Comparison of ENCODE assay signal across 8 cellular contexts in the genomic region with DNA sequence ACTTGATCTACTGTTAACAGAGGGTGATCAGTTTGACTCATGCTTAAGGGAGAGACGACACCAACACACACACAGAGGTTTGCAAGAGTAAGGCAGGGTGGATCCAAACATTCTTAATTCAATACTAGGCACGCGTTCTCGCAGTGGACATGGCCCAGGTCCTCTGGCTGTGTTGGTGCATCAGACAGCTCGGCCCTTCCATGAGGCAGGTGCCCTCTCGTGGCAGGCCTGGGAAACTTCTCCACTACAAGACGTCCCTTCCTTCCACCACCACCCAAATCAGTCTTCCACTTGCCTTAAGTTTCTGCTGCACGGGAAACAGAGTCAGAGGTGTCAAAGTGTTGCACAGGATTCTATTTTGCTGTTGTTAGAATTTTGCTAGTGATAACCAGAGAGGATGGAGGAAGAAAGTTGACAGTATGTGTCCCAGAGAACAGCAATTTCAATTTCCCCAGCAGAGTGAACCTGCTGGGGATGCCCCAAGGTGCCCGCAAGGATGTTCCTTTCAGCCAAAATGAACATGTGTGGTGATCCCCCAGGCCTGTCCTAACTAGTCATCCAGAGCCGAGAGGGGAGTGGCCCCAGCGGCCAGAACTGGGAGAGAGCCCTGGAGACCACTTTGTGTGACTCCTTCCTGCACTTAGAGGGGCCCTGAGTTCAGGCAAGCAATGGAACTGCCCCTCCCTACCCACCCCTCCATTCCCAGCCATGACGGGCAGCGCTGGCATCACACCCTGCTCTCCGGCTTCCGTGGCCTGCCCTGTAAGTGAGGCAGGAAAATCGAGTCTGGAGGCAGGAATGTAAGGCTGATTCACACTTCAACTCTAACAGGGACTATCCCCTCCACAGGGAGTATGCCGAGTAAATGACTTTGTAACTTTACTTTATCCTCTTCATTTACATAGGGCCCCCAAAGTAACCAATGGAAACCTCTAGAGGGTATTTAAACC. TPM values are rescaled to one million over a fixed set of nuclear protein-coding genes. Genes with fewer than 3 reads are reported as not detected.
DNase-seq lines count a peak whose midpoint lies in the region; ATAC-seq and TF ChIP-seq lines count a peak whose summit lies in the region.

No MANE protein-coding gene starts in this region.

- peak overlapping the region in 2 of 3 donors; percentile 27 to 75 for H3K27ac Mint-ChIP-seq in CD4-positive, CD25-positive, alpha-beta regulatory T cell

- intact Hi-C loops in colonic mucosa (cut with DNase I), result loop anchor here (2.0 kb wide), 1 partner anchor 178 kb away; no protein-coding TSS in a partner anchor

- peak; percentile 84 to 95 for TF ChIP-seq RAD21 in liver (IDR thresholded peaks at IDR 0.05)

- H3K27me3 Mint-ChIP-seq in CD4-positive, CD25-positive, alpha-beta regulatory T cell, result no peaks in the 10 kb centered on the region

- H3K4me3 ChIP-seq in CD4-positive, CD25-positive, alpha-beta regulatory T cell (ENCODE audit: low read depth, low read length), result no peak overlapping the region
- H3K4me3 ChIP-seq in colonic mucosa (no peak overlapping the region), liver (ENCODE audit: low read depth in 1 of 3, low read length in 3 of 3) (no peak overlapping the region)

- H3K4me3 Mint-ChIP-seq in CD4-positive, CD25-positive, alpha-beta regulatory T cell, result no peak overlapping the region

- H3K27me3 ChIP-seq in CD4-positive, CD25-positive, alpha-beta regulatory T cell (ENCODE audit: control insufficient read depth, insufficient read depth, low read length), result no peaks in the 10 kb centered on the region
- H3K27me3 ChIP-seq in colonic mucosa (no peaks in the 10 kb centered on the region), liver (ENCODE audit: control insufficient read depth in 4 of 4, insufficient read depth in 4 of 4, low read length in 3 of 4) (no peaks in the 10 kb centered on the region)

- H3K4me1 ChIP-seq in CD4-positive, CD25-positive, alpha-beta regulatory T cell (ENCODE audit: control insufficient read depth, insufficient read depth, low read length, poor library complexity, severe bottlenecking), result no peaks in the 10 kb centered on the region
- H3K4me1 ChIP-seq in colonic mucosa (no peaks in the 10 kb centered on the region), liver (ENCODE audit: control insufficient read depth in 4 of 4, insufficient read depth in 4 of 4, low read length in 3 of 4) (peaks cover 0 to 8% (median 3%) of the 10 kb centered on the region in 4 donors)

- peaks cover 31% of the 10 kb centered on the region for H3K36me3 ChIP-seq in CD4-positive, CD25-positive, alpha-beta regulatory T cell (ENCODE audit: control insufficient read depth, insufficient read depth, low read length)
- no peaks in the 10 kb centered on the region for H3K36me3 ChIP-seq in colonic mucosa
- peaks cover 0 to 37% (median 27%) of the 10 kb centered on the region in 4 donors for H3K36me3 ChIP-seq in liver (ENCODE audit: control insufficient read depth in 4 of 4, insufficient read depth in 3 of 4, low read depth in 1 of 4, low read length in 3 of 4)

- peak; percentile 81 for TF ChIP-seq CTCF in colonic mucosa (IDR thresholded peaks at IDR 0.05)
- TF ChIP-seq CTCF in liver (IDR thresholded peaks at IDR 0.05; ENCODE audit: low read depth, low read length, missing input control), result peak; percentile 80

- peak; percentile 63 to 70 for ATAC-seq in CD4-positive, CD25-positive, alpha-beta regulatory T cell (ENCODE audit: low read depth in 2 of 2)
- ATAC-seq in GM19395 (IDR thresholded peaks at IDR 0.05; ENCODE audit: unreplicated experiment), result peak; percentile 66
- no peak for ATAC-seq in GM18873 (IDR thresholded peaks at IDR 0.05; ENCODE audit: low FRiP score, unreplicated experiment)

- peak; percentile 33 to 63 (median 50) for DNase-seq in CD4-positive, CD25-positive, alpha-beta regulatory T cell
- peak; percentile 53 for DNase-seq in NCI-H146 (lab: John Stamatoyannopoulos, UW)
- peak; percentile 25 to 35 for DNase-seq in activated CD4-positive, alpha-beta T cell treated with anti-CD3 and anti-CD28 coated beads for 24 hours (ENCODE audit: low read depth in 2 of 2)
- DNase-seq in colonic mucosa, result peak; percentile 75
- DNase-seq in stimulated activated CD4-positive, alpha-beta T cell treated with anti-CD3 and anti-CD28 coated beads, TNF-alpha, amount 100 ng/mL, for 48 hours (ENCODE audit: low read depth in 3 of 3), result peak; percentile 8 to 31 (median 20)

- H3K36me3 Mint-ChIP-seq in CD4-positive, CD25-positive, alpha-beta regulatory T cell, result peaks cover 38% of the 10 kb centered on the region

- peaks cover 0 to 7% (median 0%) of the 10 kb centered on the region in 7 donors for H3K9me3 Mint-ChIP-seq in CD4-positive, CD25-positive, alpha-beta regulatory T cell

- H3K27ac ChIP-seq in CD4-positive, CD25-positive, alpha-beta regulatory T cell (ENCODE audit: insufficient read depth, low read length, poor library complexity, severe bottlenecking), result no peak overlapping the region
- H3K27ac ChIP-seq in colonic mucosa (no peak overlapping the region), liver (ENCODE audit: low read depth in 1 of 2, low read length in 2 of 2) (no peak overlapping the region)

- 42% methylated on average over 17 of the region's 17 CpGs for WGBS in liver

- H3K9ac ChIP-seq in colonic mucosa (ENCODE audit: low read depth in 2 of 2, low read length in 2 of 2), result peak overlapping the region in 1 of 2 donors; percentile 19
- H3K9ac ChIP-seq in liver (ENCODE audit: low read depth in 1 of 2, low read length in 2 of 2), result no peak overlapping the region

- peaks cover 0 to 15% (median 7%) of the 10 kb centered on the region in 4 donors for H3K4me1 Mint-ChIP-seq in CD4-positive, CD25-positive, alpha-beta regulatory T cell

- no peaks in the 10 kb centered on the region for H3K9me3 ChIP-seq in CD4-positive, CD25-positive, alpha-beta regulatory T cell (ENCODE audit: control insufficient read depth in 2 of 2, low read length in 2 of 2)
- H3K9me3 ChIP-seq in colonic mucosa (no peaks in the 10 kb centered on the region), liver (ENCODE audit: control insufficient read depth in 4 of 4, low read length in 3 of 4) (no peaks in the 10 kb centered on the region)

TF ChIP-seq in liver, 16 proteins besides CTCF, POLR2A, EP300 and RAD21 (continues in another document):
- no peak for TF ChIP-seq EGR1 (IDR thresholded peaks at IDR 0.05; ENCODE audit: low read depth in 2 of 2)
- no peak for TF ChIP-seq YY1 (IDR thresholded peaks at IDR 0.05)
- no peak for TF ChIP-seq JUND (IDR thresholded peaks at IDR 0.05)
- TF ChIP-seq HNF4G (IDR thresholded peaks at IDR 0.05), result no peak
- peak in 1 of 2 donors; percentile 29 for TF ChIP-seq HNF4A (conservative IDR thresholded peaks at IDR 0.05)
- TF ChIP-seq, protein P1, sequence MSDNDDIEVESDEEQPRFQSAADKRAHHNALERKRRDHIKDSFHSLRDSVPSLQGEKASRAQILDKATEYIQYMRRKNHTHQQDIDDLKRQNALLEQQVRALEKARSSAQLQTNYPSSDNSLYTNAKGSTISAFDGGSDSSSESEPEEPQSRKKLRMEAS (IDR thresholded peaks at IDR 0.05), result no peak
- TF ChIP-seq, protein P2, sequence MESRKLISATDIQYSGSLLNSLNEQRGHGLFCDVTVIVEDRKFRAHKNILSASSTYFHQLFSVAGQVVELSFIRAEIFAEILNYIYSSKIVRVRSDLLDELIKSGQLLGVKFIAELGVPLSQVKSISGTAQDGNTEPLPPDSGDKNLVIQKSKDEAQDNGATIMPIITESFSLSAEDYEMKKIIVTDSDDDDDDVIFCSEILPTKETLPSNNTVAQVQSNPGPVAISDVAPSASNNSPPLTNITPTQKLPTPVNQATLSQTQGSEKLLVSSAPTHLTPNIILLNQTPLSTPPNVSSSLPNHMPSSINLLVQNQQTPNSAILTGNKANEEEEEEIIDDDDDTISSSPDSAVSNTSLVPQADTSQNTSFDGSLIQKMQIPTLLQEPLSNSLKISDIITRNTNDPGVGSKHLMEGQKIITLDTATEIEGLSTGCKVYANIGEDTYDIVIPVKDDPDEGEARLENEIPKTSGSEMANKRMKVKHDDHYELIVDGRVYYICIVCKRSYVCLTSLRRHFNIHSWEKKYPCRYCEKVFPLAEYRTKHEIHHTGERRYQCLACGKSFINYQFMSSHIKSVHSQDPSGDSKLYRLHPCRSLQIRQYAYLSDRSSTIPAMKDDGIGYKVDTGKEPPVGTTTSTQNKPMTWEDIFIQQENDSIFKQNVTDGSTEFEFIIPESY (IDR thresholded peaks at IDR 0.05), result no peak
- peak in 1 of 2 donors; percentile 29 for TF ChIP-seq RXRA (IDR thresholded peaks at IDR 0.05)
- TF ChIP-seq FOXA1 (IDR thresholded peaks at IDR 0.05), result no peak
- TF ChIP-seq, protein P3, sequence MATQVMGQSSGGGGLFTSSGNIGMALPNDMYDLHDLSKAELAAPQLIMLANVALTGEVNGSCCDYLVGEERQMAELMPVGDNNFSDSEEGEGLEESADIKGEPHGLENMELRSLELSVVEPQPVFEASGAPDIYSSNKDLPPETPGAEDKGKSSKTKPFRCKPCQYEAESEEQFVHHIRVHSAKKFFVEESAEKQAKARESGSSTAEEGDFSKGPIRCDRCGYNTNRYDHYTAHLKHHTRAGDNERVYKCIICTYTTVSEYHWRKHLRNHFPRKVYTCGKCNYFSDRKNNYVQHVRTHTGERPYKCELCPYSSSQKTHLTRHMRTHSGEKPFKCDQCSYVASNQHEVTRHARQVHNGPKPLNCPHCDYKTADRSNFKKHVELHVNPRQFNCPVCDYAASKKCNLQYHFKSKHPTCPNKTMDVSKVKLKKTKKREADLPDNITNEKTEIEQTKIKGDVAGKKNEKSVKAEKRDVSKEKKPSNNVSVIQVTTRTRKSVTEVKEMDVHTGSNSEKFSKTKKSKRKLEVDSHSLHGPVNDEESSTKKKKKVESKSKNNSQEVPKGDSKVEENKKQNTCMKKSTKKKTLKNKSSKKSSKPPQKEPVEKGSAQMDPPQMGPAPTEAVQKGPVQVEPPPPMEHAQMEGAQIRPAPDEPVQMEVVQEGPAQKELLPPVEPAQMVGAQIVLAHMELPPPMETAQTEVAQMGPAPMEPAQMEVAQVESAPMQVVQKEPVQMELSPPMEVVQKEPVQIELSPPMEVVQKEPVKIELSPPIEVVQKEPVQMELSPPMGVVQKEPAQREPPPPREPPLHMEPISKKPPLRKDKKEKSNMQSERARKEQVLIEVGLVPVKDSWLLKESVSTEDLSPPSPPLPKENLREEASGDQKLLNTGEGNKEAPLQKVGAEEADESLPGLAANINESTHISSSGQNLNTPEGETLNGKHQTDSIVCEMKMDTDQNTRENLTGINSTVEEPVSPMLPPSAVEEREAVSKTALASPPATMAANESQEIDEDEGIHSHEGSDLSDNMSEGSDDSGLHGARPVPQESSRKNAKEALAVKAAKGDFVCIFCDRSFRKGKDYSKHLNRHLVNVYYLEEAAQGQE (IDR thresholded peaks at IDR 0.05), result no peak

RNA-seq across cellular contexts. Expression of a gene that starts 34.8 kb away (rescaled TPM):
- 111 TPM for total RNA-seq in CD4-positive, CD25-positive, alpha-beta regulatory T cell
- polyA plus RNA-seq in CD4-positive, CD25-positive, alpha-beta regulatory T cell, result 100 to 1,000 TPM in 1 of 4 donors, 10 to 100 TPM in 3; 82.5 to 137 (median 89.4) TPM
- total RNA-seq in colonic mucosa (10 to 100 TPM in 1 of 2 donors, 1 to 10 TPM in 1; 7.3 to 17.7 TPM), liver (10 to 100 TPM; 15.1 to 21.3 TPM)
- polyA plus RNA-seq in liver, result 10 to 100 TPM; 16.3 to 19.7 TPM

RNA-seq across cellular contexts. Expression of a gene that starts 47.1 kb away (rescaled TPM):
- not detected for total RNA-seq in CD4-positive, CD25-positive, alpha-beta regulatory T cell
- not detected for polyA plus RNA-seq in CD4-positive, CD25-positive, alpha-beta regulatory T cell
- total RNA-seq in colonic mucosa (100 to 1,000 TPM; 261 to 408 TPM), liver (10 to 100 TPM in 1 of 2 donors, under 1 TPM in 1; 0.14 to 32.0 TPM)
- 10 to 100 TPM in 1 of 2 donors, 1 to 10 TPM in 1; 4.6 to 18.2 TPM for polyA plus RNA-seq in liver

Comparison
In these comparisons a context has a peak if more than half of its experiments do, and no peak if none do; other contexts are left out.
1. DNase-seq: peak in every context shown above with its lines; median percentile 75 in colonic mucosa; 53 in NCI-H146; 50 in CD4-positive, CD25-positive, alpha-beta regulatory T cell; 30 in activated CD4-positive, alpha-beta T cell treated with anti-CD3 and anti-CD28 coated beads for 24 hours; 20 in stimulated activated CD4-positive, alpha-beta T cell treated with anti-CD3 and anti-CD28 coated beads, TNF-alpha, amount 100 ng/mL, for 48 hours.
2. RNA of a gene that starts 47.1 kb away (total RNA-seq): 261 to 408 TPM in colonic mucosa; 0.14 to 32.0 TPM in liver and not detected in CD4-positive, CD25-positive, alpha-beta regulatory T cell (single experiment); every median in the first group is over 4 times any median in the second.